Comparison of ENCODE assay signal across 7 cellular contexts in genomic region chr12:102255687-102256086, GRCh38. TPM values are rescaled to one million over a fixed set of nuclear protein-coding genes. Genes with fewer than 3 reads are reported as not detected.
"Had no signal": no experiment of that assay in that cellular context is flagged by ENCODE, and none has a peak within 500 bp of the region (broad histone marks: within the 10 kb centered on the region; RNA-seq: fewer than 3 reads in every experiment).

No MANE protein-coding gene starts in this region.

RNA-seq across cellular contexts. Expression of gene PMCH, which starts 58.1 kb away (rescaled TPM):
- total RNA-seq: GM23248, GM23338, H1, H4, H7, H9, HFFc6 had no signal
- polyA plus RNA-seq: GM23248, H1 had no signal
